Comparison of ENCODE assay signal across 8 cellular contexts in genomic region chr22:20436309-20437252, GRCh38. TPM values are rescaled to one million over a fixed set of nuclear protein-coding genes. Genes with fewer than 3 reads are reported as not detected.
A peak's percentile ranks its signal among the peaks of the same experiment; 100 is the strongest.
DNase-seq lines count a peak whose midpoint lies in the region; ATAC-seq and TF ChIP-seq lines count a peak whose summit lies in the region.

No MANE protein-coding gene starts in this region.

- H3K36me3 Mint-ChIP-seq in CD8-positive, alpha-beta T cell = peaks cover 3% of the 10 kb centered on the region

- no peak overlapping the region for H3K27ac ChIP-seq in CD8-positive, alpha-beta T cell (ENCODE audit: low read depth, low read length)
- H3K27ac ChIP-seq in colonic mucosa (peak overlapping the region; percentile 7), mesendoderm (ENCODE audit: low read depth, low read length) (no peak overlapping the region), vagina (peak overlapping the region; percentile 85)

- peak overlapping the region; percentile 48 for H3K4me3 ChIP-seq in CD8-positive, alpha-beta T cell (ENCODE audit: low read depth, low read length)
- H3K4me3 ChIP-seq in LNCaP clone FGC (ENCODE audit: low read depth, low read length) (peak overlapping the region; percentile 46), colonic mucosa (peak overlapping the region; percentile 36), mesendoderm (ENCODE audit: low read length) (peak overlapping the region; percentile 94), vagina (peak overlapping the region; percentile 54 to 60)

- no peaks in the 10 kb centered on the region for H3K36me3 ChIP-seq in CD8-positive, alpha-beta T cell (ENCODE audit: insufficient read depth, low read length)
- H3K36me3 ChIP-seq in colonic mucosa = no peaks in the 10 kb centered on the region
- no peaks in the 10 kb centered on the region for H3K36me3 ChIP-seq in mesendoderm (ENCODE audit: control insufficient read depth, insufficient read depth, low read length)
- H3K36me3 ChIP-seq in vagina = no peaks in the 10 kb centered on the region

- H3K4me1 Mint-ChIP-seq in CD8-positive, alpha-beta T cell (ENCODE audit: low read depth) = peaks cover 25% of the 10 kb centered on the region

- H2AK5ac ChIP-seq in mesendoderm (ENCODE audit: low read length) = no peak overlapping the region

- H2BK120ac ChIP-seq in mesendoderm (ENCODE audit: low read depth, low read length) = no peak overlapping the region

- no peak overlapping the region for H2BK5ac ChIP-seq in mesendoderm (ENCODE audit: low read length)

- ATAC-seq in CD8-positive, alpha-beta T cell = peak; percentile 32
- no peak for ATAC-seq in HG03159 (IDR thresholded peaks at IDR 0.05; ENCODE audit: unreplicated experiment)

- WGBS in mesendoderm (ENCODE audit: extremely low coverage, insufficient coverage, low lambda C conversion rate) = no CpG with 5 or more reads among the region's 89 CpGs

- no peak overlapping the region for H4K8ac ChIP-seq in mesendoderm (ENCODE audit: low read depth, low read length)

- no peak for TF ChIP-seq POLR2A in vagina (IDR thresholded peaks at IDR 0.05)

- H3K27me3 Mint-ChIP-seq in CD8-positive, alpha-beta T cell (ENCODE audit: low read depth) = peaks cover 41% of the 10 kb centered on the region

- POLR2A ChIA-PET in CD8-positive, alpha-beta T cell (lab: Charles Lee) = no interaction called here

- H3K79me2 ChIP-seq in mesendoderm (ENCODE audit: control insufficient read depth, insufficient read depth, low read length) = peaks cover 4% of the 10 kb centered on the region

- no peak overlapping the region for H4K5ac ChIP-seq in mesendoderm (ENCODE audit: low read length)

- no peak for TF ChIP-seq CTCF in CD8-positive, alpha-beta T cell (IDR thresholded peaks at IDR 0.05)
- TF ChIP-seq CTCF in LNCaP clone FGC (IDR thresholded peaks at IDR 0.05; ENCODE audit: control insufficient read depth, extremely low read depth, insufficient read depth) = no peak
- TF ChIP-seq CTCF in colonic mucosa (IDR thresholded peaks at IDR 0.05) = no peak
- TF ChIP-seq CTCF in vagina (IDR thresholded peaks at IDR 0.05) = no peak

- H3K9me3 Mint-ChIP-seq in CD8-positive, alpha-beta T cell = no peaks in the 10 kb centered on the region

- H3K27me3 ChIP-seq in CD8-positive, alpha-beta T cell (ENCODE audit: insufficient read depth, low read length) = peaks cover 28% of the 10 kb centered on the region
- H3K27me3 ChIP-seq in colonic mucosa (peaks cover 64% of the 10 kb centered on the region), mesendoderm (ENCODE audit: insufficient read depth, low read length, poor library complexity) (no peaks in the 10 kb centered on the region), vagina (no peaks in the 10 kb centered on the region)

- peaks cover 24% of the 10 kb centered on the region for H3K4me1 ChIP-seq in CD8-positive, alpha-beta T cell (ENCODE audit: insufficient read depth, low read length)
- H3K4me1 ChIP-seq in colonic mucosa (peaks cover 3% of the 10 kb centered on the region), mesendoderm (ENCODE audit: control insufficient read depth, low read depth, low read length) (peaks cover 3% of the 10 kb centered on the region), vagina (peaks cover 47% of the 10 kb centered on the region)

- H3K27ac Mint-ChIP-seq in CD8-positive, alpha-beta T cell = no peak overlapping the region

- no peak overlapping the region for H2BK15ac ChIP-seq in mesendoderm (replicated peaks; ENCODE audit: low read depth)

- no peak overlapping the region for H3K23ac ChIP-seq in mesendoderm (ENCODE audit: low read length)

- H3K4me2 ChIP-seq in mesendoderm (ENCODE audit: low read length) = peak overlapping the region; percentile 97

- peak overlapping the region; percentile 83 for H3K4me3 Mint-ChIP-seq in CD8-positive, alpha-beta T cell

- intact Hi-C loops in CD8-positive, alpha-beta T cell (cut with DNase I, micrococcal nuclease) = no loop called here
- intact Hi-C loops in colonic mucosa (cut with DNase I) = loop anchor here (10.0 kb wide), 1 partner anchor 58 kb away; the partner anchor contains the start of gene KLHL22
- intact Hi-C loops in vagina (cut with DNase I) = no loop called here

- no peak overlapping the region for H3K4ac ChIP-seq in mesendoderm (ENCODE audit: low read depth, low read length)

- peak overlapping the region; percentile 90 for H3K56ac ChIP-seq in mesendoderm (ENCODE audit: low read length)

- H3K9me3 ChIP-seq in CD8-positive, alpha-beta T cell (ENCODE audit: low read length) = no peaks in the 10 kb centered on the region
- H3K9me3 ChIP-seq in colonic mucosa = no peaks in the 10 kb centered on the region
- no peaks in the 10 kb centered on the region for H3K9me3 ChIP-seq in vagina

- H3K18ac ChIP-seq in mesendoderm (ENCODE audit: low read length) = peak overlapping the region; percentile 13

- CTCF ChIA-PET in CD8-positive, alpha-beta T cell (lab: Charles Lee) = no interaction called here

- peak in 1 of 7 experiments; percentile 61 for DNase-seq in CD8-positive, alpha-beta T cell
- DNase-seq in LNCaP clone FGC (ENCODE audit: low read depth) (no peak), colonic mucosa (no peak), mesendoderm (peak; percentile 54), vagina (ENCODE audit: extremely low spot score in 2 of 2) (no peak), CD1c-positive myeloid dendritic cell (ENCODE audit: extremely low spot score) (no peak), NCI-H1694 (lab: John Stamatoyannopoulos, UW) (no peak)

- peaks cover 16% of the 10 kb centered on the region for H3K79me1 ChIP-seq in mesendoderm (ENCODE audit: low read length)

- peak overlapping the region; percentile 54 to 58 for H3K9ac ChIP-seq in colonic mucosa (ENCODE audit: low read depth in 2 of 2, low read length in 2 of 2)
- H3K9ac ChIP-seq in mesendoderm (ENCODE audit: low read length) = peak overlapping the region; percentile 89

RNA-seq across cellular contexts. Expression of gene SCARF2, which starts 1.0 kb away (rescaled TPM):
- total RNA-seq in CD8-positive, alpha-beta T cell = 1 to 10 TPM; 2.6 to 2.7 TPM
- total RNA-seq in colonic mucosa (1 to 10 TPM in 1 of 2 donors, under 1 TPM in 1; 0.91 to 3.1 TPM), vagina (32.2 TPM)
- 7.9 TPM for polyA plus RNA-seq in mesendoderm (2013, experiment 1 of 2)
- polyA plus RNA-seq in mesendoderm (2013, experiment 2 of 2) = 7.1 TPM

RNA-seq across cellular contexts. Expression of gene ZNF74, which starts 42.6 kb away (rescaled TPM):
- total RNA-seq in CD8-positive, alpha-beta T cell = 1 to 10 TPM; 1.9 to 2.1 TPM
- total RNA-seq in colonic mucosa (1 to 10 TPM; 6.2 to 7.8 TPM), vagina (11.0 TPM)
- polyA plus RNA-seq in mesendoderm (2013, experiment 1 of 2) = 17.1 TPM
- polyA plus RNA-seq in mesendoderm (2013, experiment 2 of 2) = 16.9 TPM

RNA-seq across cellular contexts. Expression of gene KLHL22, which starts 59.0 kb away (rescaled TPM):
- 10 to 100 TPM; 24.6 to 27.3 TPM for total RNA-seq in CD8-positive, alpha-beta T cell
- total RNA-seq in colonic mucosa (10 to 100 TPM; 10.4 to 13.2 TPM), vagina (20.1 TPM)
- polyA plus RNA-seq in mesendoderm (2013, experiment 1 of 2) = 1.9 TPM
- 1.8 TPM for polyA plus RNA-seq in mesendoderm (2013, experiment 2 of 2)

Comparison
In these comparisons a context has a peak if more than half of its experiments do, and no peak if none do; other contexts are left out.
1. H3K27ac ChIP-seq: peak in colonic mucosa (single experiment) and vagina (single experiment); none in CD8-positive, alpha-beta T cell (single experiment) and mesendoderm (single experiment).
2. H3K4me3 ChIP-seq: peak in every context shown above with its lines; median percentile 94 in mesendoderm; 57 in vagina; 48 in CD8-positive, alpha-beta T cell; 46 in LNCaP clone FGC; 36 in colonic mucosa.